1 cellular context compared by ENCODE assay signal in genomic region chr1:41859686-41860085, GRCh38.
TF ChIP-seq lines count a peak whose summit lies in the region.

No MANE protein-coding gene starts in this region.

TF ChIP-seq in GM12878, 131 proteins besides CTCF, POLR2A, EP300 and RAD21:
- TF ChIP-seq SMARCA5 (IDR thresholded peaks at IDR 0.05), result 0 out of 2 replicates have a peak, but pooled peaks have one; percentile 13
- no peak for TF ChIP-seq CREB1 (IDR thresholded peaks at IDR 0.05; ENCODE audit: low read depth)
- TF ChIP-seq BMI1 (IDR thresholded peaks at IDR 0.05; ENCODE audit: borderline replicate concordance), result no peak
- TF ChIP-seq E2F4 (IDR thresholded peaks at IDR 0.05; ENCODE audit: low read depth, low read length), result no peak
- TF ChIP-seq MTA3 (IDR thresholded peaks at IDR 0.05; ENCODE audit: borderline replicate concordance, low read length), result no peak
- TF ChIP-seq WRNIP1 (IDR thresholded peaks at IDR 0.05; ENCODE audit: borderline replicate concordance, low read depth, low read length), result no peak
- no peak for TF ChIP-seq IRF5 (IDR thresholded peaks at IDR 0.05; ENCODE audit: borderline replicate concordance)
- no peak for TF ChIP-seq IRF4 (IDR thresholded peaks at IDR 0.05; ENCODE audit: low read depth, low read length)
- TF ChIP-seq MTA2 (IDR thresholded peaks at IDR 0.05; ENCODE audit: low read depth), result peak; percentile 82
- peak in 1 of 2 experiments; percentile 50; a peak in 2 of 4 replicates for TF ChIP-seq IKZF2 (IDR thresholded peaks at IDR 0.05)
- no peak for TF ChIP-seq MYC (IDR thresholded peaks at IDR 0.05; ENCODE audit: insufficient read depth, insufficient read length, insufficient replicate concordance, low read length, severe bottlenecking)
- TF ChIP-seq IKZF1 (conservative IDR thresholded peaks at IDR 0.05), result peak; percentile 44; the same call in 1 of the 2 replicates
- TF ChIP-seq BCL11A (IDR thresholded peaks at IDR 0.05; ENCODE audit: low read depth, low read length), result 0 out of 2 replicates have a peak, but pooled peaks have one; percentile 47
- TF ChIP-seq SRF (IDR thresholded peaks at IDR 0.05; ENCODE audit: low read depth in 2 of 2, low read length in 2 of 2), result no peak
- TF ChIP-seq GATAD2B (conservative IDR thresholded peaks at IDR 0.05; ENCODE audit: low read depth), result no peak
- no peak for TF ChIP-seq RUNX3 (IDR thresholded peaks at IDR 0.05; ENCODE audit: low read length)
- no peak for TF ChIP-seq NFYA (IDR thresholded peaks at IDR 0.05; ENCODE audit: borderline replicate concordance, low read depth, low read length)
- peak; percentile 33; the same call in 1 of the 2 replicates for TF ChIP-seq BACH1 (IDR thresholded peaks at IDR 0.05; ENCODE audit: borderline replicate concordance)
- no peak for TF ChIP-seq CBX5 (IDR thresholded peaks at IDR 0.05; ENCODE audit: low read depth)
- no peak for TF ChIP-seq ZZZ3 (IDR thresholded peaks at IDR 0.05; ENCODE audit: control insufficient read depth, insufficient read length, low read depth)
- TF ChIP-seq ELK1 (IDR thresholded peaks at IDR 0.05; ENCODE audit: low read depth, low read length), result no peak
- no peak for TF ChIP-seq YY1 (IDR thresholded peaks at IDR 0.05; ENCODE audit: low read depth, low read length)
- TF ChIP-seq TCF12 (IDR thresholded peaks at IDR 0.05; ENCODE audit: low read depth, low read length), result no peak
- TF ChIP-seq SPI1 (IDR thresholded peaks at IDR 0.05; ENCODE audit: borderline replicate concordance, insufficient read depth, low read depth, low read length), result peak; percentile 44; the same call in 1 of the 2 replicates
- no peak for TF ChIP-seq TAF1 (IDR thresholded peaks at IDR 0.05; ENCODE audit: borderline replicate concordance, low read depth, low read length)
- no peak for TF ChIP-seq RBBP5 (conservative IDR thresholded peaks at IDR 0.05)
- no peak for TF ChIP-seq FOXK2 (IDR thresholded peaks at IDR 0.05)
- TF ChIP-seq ETV6 (conservative IDR thresholded peaks at IDR 0.05 in 1 of 2, IDR thresholded peaks at IDR 0.05 in 1 of 2; ENCODE audit: borderline replicate concordance in 1 of 2, low read depth in 1 of 2), result no peak
